In genomic region chr6:169666441-169666840, GRCh38 we compare ENCODE assay signal across 13 cellular contexts. TPM values are rescaled to one million over a fixed set of nuclear protein-coding genes. Genes with fewer than 3 reads are reported as not detected.
DNase-seq lines count a peak whose midpoint lies in the region; ATAC-seq and TF ChIP-seq lines count a peak whose summit lies in the region.
"Had no signal": no experiment of that assay in that cellular context is flagged by ENCODE, and none has a peak within 500 bp of the region (broad histone marks: within the 10 kb centered on the region; RNA-seq: fewer than 3 reads in every experiment).

No MANE protein-coding gene starts in this region.

- H3K9me3 Mint-ChIP-seq in neural crest cell = no peaks in the 10 kb centered on the region
- H3K9me3 Mint-ChIP-seq: CD4-positive, alpha-beta memory T cell had no signal

- peak overlapping the region; percentile 71 for H3K27ac Mint-ChIP-seq in neural crest cell (ENCODE audit: unreplicated experiment)

- peaks cover 31% of the 10 kb centered on the region for H3K4me1 Mint-ChIP-seq in neural crest cell

- no peak overlapping the region for H3K4me3 Mint-ChIP-seq in neural crest cell
- H3K4me3 Mint-ChIP-seq: CD14-positive monocyte; CD4-positive, alpha-beta memory T cell had no signal

- TF ChIP-seq CTCF in neural crest cell (conservative IDR thresholded peaks at IDR 0.05) = no peak

- peaks cover 17% of the 10 kb centered on the region for H3K36me3 Mint-ChIP-seq in neural crest cell (ENCODE audit: low read depth)

- DNase-seq in DMS79 treated with DMSO at 0.1 percent for 48 hours (lab: John Stamatoyannopoulos, UW) (peak; percentile 24), DMS79 (lab: John Stamatoyannopoulos, UW) (no peak), NCI-H774 (lab: John Stamatoyannopoulos, UW) (peak; percentile 83), neural crest cell (ENCODE audit: low read depth, low spot score) (no peak), ACHN (no peak), H4 (ENCODE audit: low spot score) (no peak)
- DNase-seq: Calu3; CD4-positive, alpha-beta memory T cell; GM23248; HCEC 1CT had no signal

- no peak for ATAC-seq in GM18858 (IDR thresholded peaks at IDR 0.05; ENCODE audit: unreplicated experiment)
- ATAC-seq: A549 had no signal

- in situ Hi-C loops in ACHN (cut with HindIII; ENCODE audit: low pct_ligation_motif_present, low pct_unique_long_range_greater_than_20kb, low sequenced_read_pairs) = no loop called here

- no peaks in the 10 kb centered on the region for H3K27me3 Mint-ChIP-seq in neural crest cell (ENCODE audit: low read depth)
- H3K27me3 Mint-ChIP-seq: CD4-positive, alpha-beta memory T cell had no signal

RNA-seq across cellular contexts. Expression of gene WDR27, which starts 35.4 kb away (rescaled TPM):
- total RNA-seq in neural crest cell = 102 and 103 TPM in 2 replicates
- total RNA-seq in H4 (2014; rRNA removed; shearing (Covaris generic)) = 3.7 and 5.0 TPM in 2 replicates

RNA-seq across cellular contexts. Expression of gene C6orf120, which starts 35.5 kb away (rescaled TPM):
- 28.2 and 28.7 TPM in 2 replicates for total RNA-seq in neural crest cell
- total RNA-seq in H4 (2014; rRNA removed; shearing (Covaris generic)) = 17.2 and 17.6 TPM in 2 replicates

RNA-seq across cellular contexts. Expression of gene PHF10, which starts 57.9 kb away (rescaled TPM):
- total RNA-seq in neural crest cell = 83.9 and 85.9 TPM in 2 replicates
- 12.1 and 12.6 TPM in 2 replicates for total RNA-seq in H4 (2014; rRNA removed; shearing (Covaris generic))

Comparison
In these comparisons a context has a peak if more than half of its experiments do, and no peak if none do; other contexts are left out.
1. DNase-seq: peak in DMS79 treated with DMSO at 0.1 percent for 48 hours (single experiment) and NCI-H774 (single experiment); none in DMS79 (single experiment), neural crest cell (single experiment), ACHN (single experiment) and H4 (single experiment).
2. RNA of gene WDR27, which starts 35.4 kb away (total RNA-seq): 102 to 103 TPM in neural crest cell; 3.7 to 5.0 TPM in H4; every median in the first group is over 10 times any median in the second.